Comparison of ENCODE assay signal across 11 cellular contexts in genomic region chr11:120236169-120237107, GRCh38. TPM values are rescaled to one million over a fixed set of nuclear protein-coding genes. Genes with fewer than 3 reads are reported as not detected.
DNase-seq lines count a peak whose midpoint lies in the region; ATAC-seq, FAIRE-seq and TF ChIP-seq lines count a peak whose summit lies in the region.
"Had no signal": no experiment of that assay in that cellular context is flagged by ENCODE, and none has a peak within 500 bp of the region (broad histone marks: within the 10 kb centered on the region; RNA-seq: fewer than 3 reads in every experiment).

No MANE protein-coding gene starts in this region.

- no peak overlapping the region for H3K18ac ChIP-seq in mesenchymal stem cell (ENCODE audit: low read depth in 1 of 2, low read length in 2 of 2)

- peak; percentile 91 for TF ChIP-seq POLR2A in GM12892 (IDR thresholded peaks at IDR 0.05; ENCODE audit: low read depth, low read length)

- H3K4me2 ChIP-seq in mesenchymal stem cell (ENCODE audit: low read length, poor library complexity, severe bottlenecking): no peak overlapping the region

- no peak overlapping the region for H3K4ac ChIP-seq in mesenchymal stem cell (ENCODE audit: low read depth in 1 of 2, low read length in 2 of 2)

- no peak overlapping the region for H2BK120ac ChIP-seq in mesenchymal stem cell (ENCODE audit: low read depth, low read length)

- no peak overlapping the region for H2BK15ac ChIP-seq in mesenchymal stem cell (ENCODE audit: low read depth, poor library complexity, severe bottlenecking)

- H3K9me3 ChIP-seq in mesenchymal stem cell (ENCODE audit: control insufficient read depth, low read length): no peaks in the 10 kb centered on the region

- 30% methylated on average over 3 of the region's 5 CpGs for WGBS in mesenchymal stem cell

- peak; percentile 74 for FAIRE-seq in GM12892 (lab: Jason Lieb, UNC)
- FAIRE-seq: colon had no signal

- peaks cover 34 to 87% of the 10 kb centered on the region in 2 experiments for H3K27me3 ChIP-seq in mesenchymal stem cell (ENCODE audit: control insufficient read depth in 1 of 2, insufficient read depth in 1 of 2, low read length in 2 of 2)

- H3K9ac ChIP-seq in mesenchymal stem cell (ENCODE audit: low read length): peak overlapping the region; percentile 66

- H2BK5ac ChIP-seq in mesenchymal stem cell (ENCODE audit: low read depth, low read length, poor library complexity, severe bottlenecking): no peak overlapping the region

- no peak overlapping the region for H2BK12ac ChIP-seq in mesenchymal stem cell (ENCODE audit: low read length in 2 of 2)

- H3K27ac ChIP-seq in mesenchymal stem cell (ENCODE audit: low read length, poor library complexity, severe bottlenecking): no peak overlapping the region

- H3K79me1 ChIP-seq in mesenchymal stem cell (replicated peaks; ENCODE audit: low read length, poor library complexity, severe bottlenecking): no peaks in the 10 kb centered on the region

- no peak overlapping the region for H3K4me3 ChIP-seq in LNCaP clone FGC (ENCODE audit: low read depth, low read length)
- no peak overlapping the region for H3K4me3 ChIP-seq in mesenchymal stem cell (ENCODE audit: insufficient read depth in 1 of 2, low read depth in 1 of 2, low read length in 2 of 2)

- H4K8ac ChIP-seq in mesenchymal stem cell (ENCODE audit: low read length): no peak overlapping the region

- H4K91ac ChIP-seq in mesenchymal stem cell (ENCODE audit: low read length): no peak overlapping the region

- no peak for TF ChIP-seq CTCF in LNCaP clone FGC (IDR thresholded peaks at IDR 0.05; ENCODE audit: control insufficient read depth, extremely low read depth, insufficient read depth)

- peaks cover 0 to 10% of the 10 kb centered on the region in 2 experiments for H3K36me3 ChIP-seq in mesenchymal stem cell (ENCODE audit: control insufficient read depth in 1 of 2, insufficient read depth in 2 of 2, low read depth in 1 of 2, low read length in 2 of 2)

- no peak overlapping the region for H2AFZ ChIP-seq in mesenchymal stem cell (ENCODE audit: low read depth, low read length)

- H2AK5ac ChIP-seq in mesenchymal stem cell (ENCODE audit: low read length, severe bottlenecking): no peak overlapping the region

- H3K14ac ChIP-seq in mesenchymal stem cell (ENCODE audit: low read length in 2 of 2): no peak overlapping the region

- no peaks in the 10 kb centered on the region for H3K4me1 ChIP-seq in mesenchymal stem cell (ENCODE audit: control insufficient read depth, insufficient read depth, low read depth, low read length)

- H3K23ac ChIP-seq in mesenchymal stem cell (ENCODE audit: low read length in 2 of 2): no peak overlapping the region

- DNase-seq in GM12892 (ENCODE audit: insufficient read length) (no peak), LNCaP clone FGC (ENCODE audit: low read depth) (peak; percentile 38), amniotic epithelial cell (ENCODE audit: low read depth) (peak; percentile 11), mesenchymal stem cell (peak; percentile 20), DMS153 (lab: John Stamatoyannopoulos, UW) (no peak), activated gamma-delta T cell treated with Interleukin-2 at 50 U/mL for 16 hours (no peak)
- DNase-seq: activated gamma-delta T cell, GOT3 had no signal

- no peak for ATAC-seq in HG03159 (IDR thresholded peaks at IDR 0.05; ENCODE audit: unreplicated experiment)
- no peak for ATAC-seq in GM18870 (IDR thresholded peaks at IDR 0.05; ENCODE audit: unreplicated experiment)

RNA-seq across cellular contexts. Expression of gene POU2F3, which starts 3.5 kb away (rescaled TPM):
- polyA plus RNA-seq in GM12892 (2012; ENCODE audit: missing spikeins): 0.68 TPM
- polyA plus RNA-seq in mesenchymal stem cell (2013, experiment 1 of 2): 0.04 TPM
- 0.04 TPM for polyA plus RNA-seq in mesenchymal stem cell (2013, experiment 2 of 2)

RNA-seq across cellular contexts. Expression of gene OAF, which starts 25.6 kb away (rescaled TPM):
- polyA plus RNA-seq in GM12892 (2012; ENCODE audit: missing spikeins): 0.61 TPM
- 50.9 TPM for polyA plus RNA-seq in mesenchymal stem cell (2013, experiment 1 of 2)
- 50.4 TPM for polyA plus RNA-seq in mesenchymal stem cell (2013, experiment 2 of 2)

Comparison
In these comparisons a context has a peak if more than half of its experiments do, and no peak if none do; other contexts are left out.
1. DNase-seq: peak in LNCaP clone FGC (single experiment), amniotic epithelial cell (single experiment) and mesenchymal stem cell (single experiment); none in GM12892 (single experiment), DMS153 (single experiment) and activated gamma-delta T cell treated with Interleukin-2 at 50 U/mL for 16 hours (single experiment).